In the genomic region with DNA sequence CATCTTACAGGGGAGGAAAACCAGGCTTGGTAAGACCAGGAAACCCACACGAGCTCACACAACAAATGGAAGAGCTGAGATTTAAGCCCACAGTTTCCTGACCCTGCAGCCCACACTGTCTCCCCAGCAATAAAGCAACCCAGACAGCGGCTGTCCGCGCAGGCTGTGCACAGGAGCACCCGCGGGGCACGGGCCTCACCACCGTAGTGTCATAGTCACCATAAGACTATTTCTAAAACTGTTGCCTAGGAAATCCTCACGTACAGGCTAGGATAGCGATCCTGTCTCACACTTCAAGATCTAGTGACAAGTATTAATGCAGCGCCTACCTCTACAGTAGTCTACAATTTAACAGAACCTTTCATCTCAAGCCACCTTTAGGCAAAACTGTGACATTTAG, we compare ENCODE assay signal across 17 cellular contexts. TPM values are rescaled to one million over a fixed set of nuclear protein-coding genes. Genes with fewer than 3 reads are reported as not detected.
DNase-seq lines count a peak whose midpoint lies in the region; ATAC-seq and TF ChIP-seq lines count a peak whose summit lies in the region.
"Had no signal": no experiment of that assay in that cellular context is flagged by ENCODE, and none has a peak within 500 bp of the region (broad histone marks: within the 10 kb centered on the region; RNA-seq: fewer than 3 reads in every experiment).

No MANE protein-coding gene starts in this region.

- no TSS peak for BruUV-seq in A673 (replicated peaks; lab: Mats Ljungman, UMichigan)

- no peak overlapping the region for H3K4me3 Mint-ChIP-seq in GM23338
- H3K4me3 Mint-ChIP-seq in effector memory CD8-positive, alpha-beta T cell = no peak overlapping the region
- H3K4me3 Mint-ChIP-seq: HFFc6 had no signal

- no peaks in the 10 kb centered on the region for H3K27me3 ChIP-seq in A673 (replicated peaks; ENCODE audit: insufficient read depth, low read depth, low read length, poor library complexity)
- H3K27me3 ChIP-seq in GM23338 (ENCODE audit: insufficient read depth) = peaks cover 16% of the 10 kb centered on the region
- H3K27me3 ChIP-seq in neural cell (ENCODE audit: insufficient read depth, low read depth, low read length) = no peaks in the 10 kb centered on the region
- H3K27me3 ChIP-seq: BE2C had no signal

- TF ChIP-seq RAD21 in neural cell (conservative IDR thresholded peaks at IDR 0.05) = no peak

- no peak for TF ChIP-seq CTCF in A673 (conservative IDR thresholded peaks at IDR 0.05; ENCODE audit: low read depth, low read length)
- no peak for TF ChIP-seq CTCF in GM23338 (conservative IDR thresholded peaks at IDR 0.05; ENCODE audit: low read depth in 2 of 2)
- no peak for TF ChIP-seq CTCF in neural cell (IDR thresholded peaks at IDR 0.05; ENCODE audit: poor library complexity, severe bottlenecking)

- H3K36me3 ChIP-seq in A673 (ENCODE audit: insufficient read depth, low read length, poor library complexity, severe bottlenecking) (no peaks in the 10 kb centered on the region), GM23338 (ENCODE audit: insufficient read depth) (no peaks in the 10 kb centered on the region), neural cell (ENCODE audit: insufficient read depth, low read length) (no peaks in the 10 kb centered on the region)
- H3K36me3 ChIP-seq: BE2C had no signal

- no peak overlapping the region for H3K4me2 ChIP-seq in GM23338
- no peak overlapping the region for H3K4me2 ChIP-seq in neural cell (ENCODE audit: low read length)

- no peak for DNase-seq in A673 (ENCODE audit: low spot score)
- no peak for DNase-seq in GM23338 (ENCODE audit: low spot score)
- peak in 2 of 3 experiments; percentile 2 to 7 for DNase-seq in effector memory CD8-positive, alpha-beta T cell
- DNase-seq in amniotic stem cell (lab: John Stamatoyannopoulos, UW) = no peak
- DNase-seq in SHP77 (lab: John Stamatoyannopoulos, UW) = no peak
- DNase-seq: BE2C; CD4-positive, alpha-beta memory T cell; DMS79; EL; GOT3; HCEC 1CT; HFFc6 had no signal

- H2AFZ ChIP-seq in GM23338 = peak overlapping the region; percentile 85; the same call in 1 of the 2 replicates
- no peak overlapping the region for H2AFZ ChIP-seq in neural cell (ENCODE audit: low read depth, low read length)

- CTCF ChIA-PET in A673 (lab: Charles Lee) = no interaction called here

- peaks cover 8% of the 10 kb centered on the region for H3K27me3 Mint-ChIP-seq in GM23338 (ENCODE audit: insufficient read depth, low read depth, poor library complexity)
- H3K27me3 Mint-ChIP-seq in effector memory CD8-positive, alpha-beta T cell = peaks cover 59 to 75% of the 10 kb centered on the region in 2 donors

- no peaks in the 10 kb centered on the region for H3K36me3 Mint-ChIP-seq in GM23338 (ENCODE audit: low read depth)
- no peaks in the 10 kb centered on the region for H3K36me3 Mint-ChIP-seq in effector memory CD8-positive, alpha-beta T cell (ENCODE audit: insufficient read depth)
- H3K36me3 Mint-ChIP-seq: CD4-positive, alpha-beta memory T cell had no signal

- intact Hi-C loops in A673 (cut with micrococcal nuclease; ENCODE audit: unreplicated experiment) = no loop called here

- H3K4me3 ChIP-seq in A673 (ENCODE audit: low read depth, low read length, poor library complexity, severe bottlenecking) (no peak overlapping the region), GM23338 (no peak overlapping the region), neural cell (ENCODE audit: low read length) (peak overlapping the region; percentile 21)

- H3K9me3 ChIP-seq in A673 (ENCODE audit: low read depth, low read length, poor library complexity, severe bottlenecking) (no peaks in the 10 kb centered on the region), neural cell (ENCODE audit: low read length) (no peaks in the 10 kb centered on the region)
- H3K9me3 ChIP-seq: BE2C had no signal

- H4K20me1 ChIP-seq in GM23338 (replicated peaks; ENCODE audit: insufficient read depth) = no peaks in the 10 kb centered on the region
- no peaks in the 10 kb centered on the region for H4K20me1 ChIP-seq in neural cell (ENCODE audit: insufficient read depth)

- no peaks in the 10 kb centered on the region for H3K9me3 Mint-ChIP-seq in GM23338
- H3K9me3 Mint-ChIP-seq in effector memory CD8-positive, alpha-beta T cell = no peaks in the 10 kb centered on the region
- H3K9me3 Mint-ChIP-seq: HFFc6 had no signal

- H3K4me1 ChIP-seq in A673 (ENCODE audit: insufficient read depth, low read length, poor library complexity, severe bottlenecking) = peaks cover 13% of the 10 kb centered on the region
- H3K4me1 ChIP-seq in GM23338 (ENCODE audit: insufficient read depth) = no peaks in the 10 kb centered on the region
- H3K4me1 ChIP-seq: BE2C had no signal

- peak; percentile 70 for TF ChIP-seq EP300 in neural cell (conservative IDR thresholded peaks at IDR 0.05; ENCODE audit: poor library complexity, severe bottlenecking)

- no peak for ATAC-seq in GM23338
- ATAC-seq in effector memory CD8-positive, alpha-beta T cell (replicated peaks) = peak; percentile 71
- no peak for ATAC-seq in HG03460 (IDR thresholded peaks at IDR 0.05; ENCODE audit: unreplicated experiment)
- ATAC-seq: HepG2 had no signal

- POLR2A ChIA-PET in A673 (lab: Charles Lee; ENCODE audit: low non-redundant PET) = interaction anchor here (0.6 kb wide), 1 partner anchor 255 kb away, joined by 5 read pairs; no protein-coding TSS in a partner anchor

- H3K27ac ChIP-seq in A673 (ENCODE audit: low read depth, low read length, poor library complexity, severe bottlenecking) = peak overlapping the region; percentile 11
- no peak overlapping the region for H3K27ac ChIP-seq in GM23338 (ENCODE audit: low read depth)
- H3K27ac ChIP-seq in neural cell (ENCODE audit: low read length) = peak overlapping the region; percentile 43
- H3K27ac ChIP-seq: C4-2B had no signal

- no peak overlapping the region for H3K27ac Mint-ChIP-seq in GM23338
- H3K27ac Mint-ChIP-seq in effector memory CD8-positive, alpha-beta T cell = no peak overlapping the region
- H3K27ac Mint-ChIP-seq: HFFc6 had no signal

- H3F3A ChIP-seq in GM23338 (replicated peaks; ENCODE audit: low read depth) (no peaks in the 10 kb centered on the region), neural cell (ENCODE audit: insufficient read depth, low read length, poor library complexity, severe bottlenecking) (no peaks in the 10 kb centered on the region)

- H3K9ac ChIP-seq in neural cell (ENCODE audit: low read length) = peak overlapping the region; percentile 9

- peaks cover 3% of the 10 kb centered on the region; the same call in 1 of the 3 replicates for H3K4me1 Mint-ChIP-seq in GM23338
- H3K4me1 Mint-ChIP-seq in effector memory CD8-positive, alpha-beta T cell (ENCODE audit: low read depth in 2 of 2) = peaks cover 19 to 25% of the 10 kb centered on the region in 2 donors

- H3K9me2 ChIP-seq in GM23338 (ENCODE audit: insufficient read depth) (peaks cover 3% of the 10 kb centered on the region; the same call in 1 of the 2 replicates), neural cell (ENCODE audit: insufficient read depth, low read length) (no peaks in the 10 kb centered on the region)

- no peaks in the 10 kb centered on the region for H3K79me2 ChIP-seq in GM23338 (replicated peaks; ENCODE audit: insufficient read depth)
- H3K79me2 ChIP-seq in neural cell (replicated peaks; ENCODE audit: insufficient read depth, low read length) = no peaks in the 10 kb centered on the region

TF ChIP-seq in neural cell, 6 proteins besides CTCF, POLR2A, EP300 and RAD21:
- TF ChIP-seq MXI1 (conservative IDR thresholded peaks at IDR 0.05; ENCODE audit: poor library complexity, severe bottlenecking) (no peak), SMC3 (conservative IDR thresholded peaks at IDR 0.05; ENCODE audit: poor library complexity) (no peak), EZH2 (IDR thresholded peaks at IDR 0.05; ENCODE audit: borderline replicate concordance, insufficient read depth, low read length, poor library complexity, severe bottlenecking) (no peak), TAF1 (IDR thresholded peaks at IDR 0.05; ENCODE audit: low read depth) (no peak), POLR2AphosphoS5 (IDR thresholded peaks at IDR 0.05) (no peak)
- TF ChIP-seq, protein P1, sequence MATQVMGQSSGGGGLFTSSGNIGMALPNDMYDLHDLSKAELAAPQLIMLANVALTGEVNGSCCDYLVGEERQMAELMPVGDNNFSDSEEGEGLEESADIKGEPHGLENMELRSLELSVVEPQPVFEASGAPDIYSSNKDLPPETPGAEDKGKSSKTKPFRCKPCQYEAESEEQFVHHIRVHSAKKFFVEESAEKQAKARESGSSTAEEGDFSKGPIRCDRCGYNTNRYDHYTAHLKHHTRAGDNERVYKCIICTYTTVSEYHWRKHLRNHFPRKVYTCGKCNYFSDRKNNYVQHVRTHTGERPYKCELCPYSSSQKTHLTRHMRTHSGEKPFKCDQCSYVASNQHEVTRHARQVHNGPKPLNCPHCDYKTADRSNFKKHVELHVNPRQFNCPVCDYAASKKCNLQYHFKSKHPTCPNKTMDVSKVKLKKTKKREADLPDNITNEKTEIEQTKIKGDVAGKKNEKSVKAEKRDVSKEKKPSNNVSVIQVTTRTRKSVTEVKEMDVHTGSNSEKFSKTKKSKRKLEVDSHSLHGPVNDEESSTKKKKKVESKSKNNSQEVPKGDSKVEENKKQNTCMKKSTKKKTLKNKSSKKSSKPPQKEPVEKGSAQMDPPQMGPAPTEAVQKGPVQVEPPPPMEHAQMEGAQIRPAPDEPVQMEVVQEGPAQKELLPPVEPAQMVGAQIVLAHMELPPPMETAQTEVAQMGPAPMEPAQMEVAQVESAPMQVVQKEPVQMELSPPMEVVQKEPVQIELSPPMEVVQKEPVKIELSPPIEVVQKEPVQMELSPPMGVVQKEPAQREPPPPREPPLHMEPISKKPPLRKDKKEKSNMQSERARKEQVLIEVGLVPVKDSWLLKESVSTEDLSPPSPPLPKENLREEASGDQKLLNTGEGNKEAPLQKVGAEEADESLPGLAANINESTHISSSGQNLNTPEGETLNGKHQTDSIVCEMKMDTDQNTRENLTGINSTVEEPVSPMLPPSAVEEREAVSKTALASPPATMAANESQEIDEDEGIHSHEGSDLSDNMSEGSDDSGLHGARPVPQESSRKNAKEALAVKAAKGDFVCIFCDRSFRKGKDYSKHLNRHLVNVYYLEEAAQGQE (IDR thresholded peaks at IDR 0.05; ENCODE audit: borderline replicate concordance) = no peak

RNA-seq across cellular contexts. Expression of a gene that starts 54.0 kb away (rescaled TPM):
- 66.0 and 71.9 TPM in 2 replicates for total RNA-seq in A673 (2021)
- 41.7 and 42.6 TPM in 2 replicates for total RNA-seq in GM23338 (2014; rRNA removed; shearing (Covaris generic))
- polyA plus RNA-seq in GM23338 (2016; fragmentation: Nextera tagmentation; extraction: Ambion mirVana) = 25.4 and 31.2 TPM in 2 replicates
- polyA plus RNA-seq in neural cell = 8.1 and 9.9 TPM in 2 replicates
- 17.5 and 18.3 TPM in 2 replicates for polyA minus RNA-seq in neural cell
- total RNA-seq: CD4-positive, alpha-beta memory T cell; HepG2; HFFc6 had no signal
- polyA plus RNA-seq: AG04450; CD4-positive, alpha-beta memory T cell; HepG2 had no signal

Comparison
In these comparisons a context has a peak if more than half of its experiments do, and no peak if none do; other contexts are left out.
1. DNase-seq: peak in effector memory CD8-positive, alpha-beta T cell (2 of 3); none in A673 (single experiment), GM23338 (single experiment), amniotic stem cell (single experiment) and SHP77 (0 of 2).